In the genomic region with DNA sequence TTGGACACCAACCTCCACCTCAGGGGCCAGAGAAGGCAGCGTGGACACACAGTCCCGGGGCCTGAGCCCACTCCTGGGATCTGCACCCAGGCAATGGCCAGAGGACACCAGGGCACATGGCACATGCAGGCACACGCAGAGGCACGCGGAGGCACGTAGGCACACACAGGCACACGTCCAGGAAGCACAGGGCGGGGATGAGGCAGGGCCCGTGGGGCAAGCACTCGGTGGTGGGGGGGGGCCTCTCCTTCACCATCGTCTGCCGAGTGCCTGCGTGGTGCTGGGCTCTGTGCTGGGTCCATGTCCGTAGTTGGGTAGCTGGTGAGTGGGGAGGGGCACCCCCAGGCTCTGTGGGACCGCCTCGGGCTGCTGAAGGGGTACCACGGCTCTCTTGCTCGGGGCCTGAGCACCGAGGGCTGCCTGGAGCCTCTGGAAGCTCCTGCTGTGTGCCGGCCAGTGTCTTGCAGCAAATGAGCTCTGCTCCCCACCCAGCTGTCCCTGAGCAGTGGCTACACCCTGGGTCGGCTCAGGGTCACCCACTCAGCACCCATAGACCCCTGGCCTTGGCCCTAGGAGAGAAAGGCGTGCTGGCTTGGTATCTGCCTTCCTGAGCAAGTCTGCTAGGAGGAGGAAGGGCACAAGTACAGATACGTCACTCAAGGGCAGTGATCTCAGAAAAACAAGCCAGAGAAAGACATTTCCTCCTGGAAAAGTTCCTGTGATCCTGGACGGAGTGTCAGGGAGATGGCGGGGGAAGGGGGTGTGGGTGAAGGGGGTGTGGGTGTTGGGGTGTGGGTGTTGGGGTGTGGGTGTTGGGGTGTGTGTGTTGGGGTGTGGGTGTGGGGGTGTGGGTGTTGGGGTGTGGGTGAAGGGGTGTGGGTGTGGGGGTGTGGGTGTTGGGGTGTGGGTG, we compare ENCODE assay signal across 9 cellular contexts. TPM values are rescaled to one million over a fixed set of nuclear protein-coding genes. Genes with fewer than 3 reads are reported as not detected.
DNase-seq lines count a peak whose midpoint lies in the region; ATAC-seq and TF ChIP-seq lines count a peak whose summit lies in the region.
"Had no signal": no experiment of that assay in that cellular context is flagged by ENCODE, and none has a peak within 500 bp of the region (broad histone marks: within the 10 kb centered on the region; RNA-seq: fewer than 3 reads in every experiment).

No MANE protein-coding gene starts in this region.

- H3K4me1 ChIP-seq in adipocyte (ENCODE audit: control insufficient read depth, insufficient read depth, low read length) (peaks cover 19% of the 10 kb centered on the region), upper lobe of left lung (peaks cover 0 to 5% (median 0%) of the 10 kb centered on the region in 4 donors)

- CTCF ChIA-PET in activated naive CD4-positive, alpha-beta T cell treated with anti-CD3 and anti-CD28 coated beads for 36 hours (lab: Charles Lee): no interaction called here

- no peaks in the 10 kb centered on the region for H3K27me3 Mint-ChIP-seq in activated naive CD4-positive, alpha-beta T cell treated with anti-CD3 and anti-CD28 coated beads for 36 hours (ENCODE audit: low read depth)

- H3K4me3 ChIP-seq in adipocyte (ENCODE audit: low read length) (no peak overlapping the region), upper lobe of left lung (no peak overlapping the region)
- H3K4me3 ChIP-seq: SK-N-MC had no signal

- H3K9me3 Mint-ChIP-seq in activated naive CD4-positive, alpha-beta T cell treated with anti-CD3 and anti-CD28 coated beads for 36 hours: peaks cover 2% of the 10 kb centered on the region

- H3K9me3 ChIP-seq in adipocyte (ENCODE audit: control insufficient read depth, low read length) (no peaks in the 10 kb centered on the region), upper lobe of left lung (no peaks in the 10 kb centered on the region)

- no peaks in the 10 kb centered on the region for H3K36me3 ChIP-seq in adipocyte (ENCODE audit: control insufficient read depth, insufficient read depth, low read length, severe bottlenecking)
- H3K36me3 ChIP-seq in upper lobe of left lung: no peaks in the 10 kb centered on the region

- peak; percentile 4 for DNase-seq in activated naive CD4-positive, alpha-beta T cell treated with anti-CD3 and anti-CD28 coated beads for 36 hours
- no peak for DNase-seq in activated naive CD4-positive, alpha-beta T cell treated with Interleukin-2 at 50 U/mL for 16 hours
- DNase-seq in adipocyte (ENCODE audit: low read depth) (peak; percentile 19), kidney tubule cell (ENCODE audit: low spot score) (peak; percentile 26), upper lobe of left lung (peak; percentile 20 to 74), SIG-M5 (lab: John Stamatoyannopoulos, UW) (no peak)

- H3K27me3 ChIP-seq in adipocyte (replicated peaks; ENCODE audit: control insufficient read depth, insufficient read depth, low read length) (peaks cover 10% of the 10 kb centered on the region), upper lobe of left lung (no peaks in the 10 kb centered on the region)

- H3K4me1 Mint-ChIP-seq in activated naive CD4-positive, alpha-beta T cell treated with anti-CD3 and anti-CD28 coated beads for 36 hours (ENCODE audit: low read depth): peaks cover 5% of the 10 kb centered on the region

- 59 to 72% methylated on average over 5 to 17 of the region's 25 CpGs for WGBS in upper lobe of left lung, 2 donors

- peak in 1 of 2 donors; percentile 22 for ATAC-seq in upper lobe of left lung (ENCODE audit: low FRiP score in 2 of 2)
- no peak for ATAC-seq in HG02571 (IDR thresholded peaks at IDR 0.05; ENCODE audit: unreplicated experiment)
- no peak for ATAC-seq in GM18867 (IDR thresholded peaks at IDR 0.05; ENCODE audit: unreplicated experiment)

- intact Hi-C loops in activated naive CD4-positive, alpha-beta T cell treated with anti-CD3 and anti-CD28 coated beads for 36 hours (cut with micrococcal nuclease): no loop called here

- peak overlapping the region in 3 of 4 donors; percentile 30 to 42 (median 42) for H3K27ac ChIP-seq in upper lobe of left lung

- TF ChIP-seq CTCF in upper lobe of left lung (IDR thresholded peaks at IDR 0.05): no peak

- no peak overlapping the region for H3K9ac ChIP-seq in adipocyte (ENCODE audit: low read length)

- no peak overlapping the region for H3K4me3 Mint-ChIP-seq in activated naive CD4-positive, alpha-beta T cell treated with anti-CD3 and anti-CD28 coated beads for 36 hours

- peak overlapping the region; percentile 65 for H3K27ac Mint-ChIP-seq in activated naive CD4-positive, alpha-beta T cell treated with anti-CD3 and anti-CD28 coated beads for 36 hours

- TF ChIP-seq EP300 in upper lobe of left lung (IDR thresholded peaks at IDR 0.05): no peak

- no peak for TF ChIP-seq POLR2A in upper lobe of left lung (IDR thresholded peaks at IDR 0.05)

- peaks cover 5% of the 10 kb centered on the region for H3K36me3 Mint-ChIP-seq in activated naive CD4-positive, alpha-beta T cell treated with anti-CD3 and anti-CD28 coated beads for 36 hours (ENCODE audit: low read depth)

RNA-seq across cellular contexts. Expression of gene RTP5, which starts 26.5 kb away (rescaled TPM):
- total RNA-seq in activated naive CD4-positive, alpha-beta T cell treated with anti-CD3 and anti-CD28 coated beads for 36 hours: not detected
- total RNA-seq in upper lobe of left lung: 1 to 10 TPM in 2 of 6 donors, under 1 TPM in 3, not detected in 1; 0.14 to 2.1 (median 0.69) TPM

RNA-seq across cellular contexts. Expression of gene PDCD1, which starts 37.3 kb away (rescaled TPM):
- total RNA-seq in activated naive CD4-positive, alpha-beta T cell treated with anti-CD3 and anti-CD28 coated beads for 36 hours: 1 to 10 TPM; 6.9 to 8.3 TPM
- total RNA-seq in upper lobe of left lung: 1 to 10 TPM in 2 of 6 donors, under 1 TPM in 3, not detected in 1; 0.49 to 4.2 (median 0.91) TPM

Comparison
In these comparisons a context has a peak if more than half of its experiments do, and no peak if none do; other contexts are left out.
1. DNase-seq: peak in activated naive CD4-positive, alpha-beta T cell treated with anti-CD3 and anti-CD28 coated beads for 36 hours (single experiment), adipocyte (single experiment), kidney tubule cell (single experiment) and upper lobe of left lung (2 of 2); none in activated naive CD4-positive, alpha-beta T cell treated with Interleukin-2 at 50 U/mL for 16 hours (single experiment) and SIG-M5 (single experiment).